ENCODE assay signal across 1 cellular context in the genomic region with DNA sequence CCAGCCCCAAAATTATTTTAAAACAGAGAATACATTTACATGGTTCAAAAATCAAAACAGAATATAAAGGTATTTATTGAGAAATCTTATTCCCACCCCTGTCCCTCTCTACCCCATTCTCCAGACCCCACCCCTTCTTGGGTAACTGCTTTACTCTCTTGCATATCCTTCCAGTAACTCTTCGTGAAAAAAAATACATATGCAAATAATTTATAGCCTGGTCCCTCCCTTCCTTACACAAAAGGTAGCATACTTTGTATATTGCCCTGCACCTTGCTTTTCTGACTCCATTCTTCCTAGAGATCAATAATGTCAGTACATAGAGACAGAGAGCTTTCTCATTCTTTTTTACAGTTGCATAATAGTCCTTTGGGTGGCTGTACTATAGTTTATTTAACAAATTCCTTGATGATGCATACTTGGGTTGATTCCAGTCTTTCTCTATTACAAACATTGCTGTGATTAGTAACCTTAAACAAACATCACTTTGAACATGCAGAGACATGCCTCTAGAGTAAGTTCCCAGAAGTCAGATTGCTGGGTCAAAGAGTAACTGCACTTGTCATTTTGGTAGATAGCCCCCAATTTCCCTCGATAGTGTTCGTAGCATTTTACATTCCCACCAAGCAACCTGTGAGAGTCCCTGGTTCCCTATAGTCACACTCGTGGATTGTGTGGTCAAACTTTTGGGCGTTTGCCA.
TF ChIP-seq lines count a peak whose summit lies in the region.

No MANE protein-coding gene starts in this region.

TF ChIP-seq in HepG2, 621 proteins besides CTCF, POLR2A, EP300 and RAD21 (continued from another document and continues in another):
- TF ChIP-seq ZBTB4 (CRISPR knock-in tag; IDR thresholded peaks at IDR 0.05; ENCODE audit: borderline replicate concordance) (no peak), KDM5A (IDR thresholded peaks at IDR 0.05; ENCODE audit: borderline replicate concordance, low read length) (no peak), ZFP36L2 (CRISPR knock-in tag; IDR thresholded peaks at IDR 0.05) (no peak), GTF3A (CRISPR knock-in tag; conservative IDR thresholded peaks at IDR 0.05) (no peak), ZNF574 (CRISPR knock-in tag; IDR thresholded peaks at IDR 0.05) (no peak), POLR2AphosphoS2 (IDR thresholded peaks at IDR 0.05; ENCODE audit: low read depth, low read length) (no peak), HNRNPH1 (optimal IDR thresholded peaks at IDR 0.05; ENCODE audit: low read depth, low read length) (no peak), ZBTB40 (IDR thresholded peaks at IDR 0.05) (no peak), ZBTB40 (CRISPR knock-in tag; IDR thresholded peaks at IDR 0.05) (no peak), BATF2 (CRISPR knock-in tag; IDR thresholded peaks at IDR 0.05) (no peak), KDM6A (CRISPR knock-in tag; IDR thresholded peaks at IDR 0.05; ENCODE audit: low read depth) (peak; percentile 65), SALL1 (CRISPR knock-in tag; IDR thresholded peaks at IDR 0.05) (peak; percentile 58; the same call in 1 of the 2 replicates), ZNF260 (CRISPR knock-in tag; IDR thresholded peaks at IDR 0.05; ENCODE audit: borderline replicate concordance, low read depth) (peak; percentile 99), ZNF335 (CRISPR knock-in tag; IDR thresholded peaks at IDR 0.05) (peak; percentile 42; the same call in 1 of the 2 replicates), ZMYM3 (CRISPR knock-in tag; IDR thresholded peaks at IDR 0.05) (peak; percentile 37; the same call in 1 of the 2 replicates), AFF4 (CRISPR knock-in tag; IDR thresholded peaks at IDR 0.05) (no peak), ZNF83 (CRISPR knock-in tag; IDR thresholded peaks at IDR 0.05; ENCODE audit: borderline replicate concordance) (no peak)
- TF ChIP-seq, protein P1, sequence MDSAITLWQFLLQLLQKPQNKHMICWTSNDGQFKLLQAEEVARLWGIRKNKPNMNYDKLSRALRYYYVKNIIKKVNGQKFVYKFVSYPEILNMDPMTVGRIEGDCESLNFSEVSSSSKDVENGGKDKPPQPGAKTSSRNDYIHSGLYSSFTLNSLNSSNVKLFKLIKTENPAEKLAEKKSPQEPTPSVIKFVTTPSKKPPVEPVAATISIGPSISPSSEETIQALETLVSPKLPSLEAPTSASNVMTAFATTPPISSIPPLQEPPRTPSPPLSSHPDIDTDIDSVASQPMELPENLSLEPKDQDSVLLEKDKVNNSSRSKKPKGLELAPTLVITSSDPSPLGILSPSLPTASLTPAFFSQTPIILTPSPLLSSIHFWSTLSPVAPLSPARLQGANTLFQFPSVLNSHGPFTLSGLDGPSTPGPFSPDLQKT (CRISPR knock-in tag; IDR thresholded peaks at IDR 0.05; ENCODE audit: borderline replicate concordance), result no peak
- TF ChIP-seq, protein P2, sequence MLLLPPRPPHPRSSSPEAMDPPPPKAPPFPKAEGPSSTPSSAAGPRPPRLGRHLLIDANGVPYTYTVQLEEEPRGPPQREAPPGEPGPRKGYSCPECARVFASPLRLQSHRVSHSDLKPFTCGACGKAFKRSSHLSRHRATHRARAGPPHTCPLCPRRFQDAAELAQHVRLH (CRISPR knock-in tag; IDR thresholded peaks at IDR 0.05; ENCODE audit: borderline replicate concordance, low read depth), result 0 out of 2 replicates have a peak, but pooled peaks have one; percentile 18
- TF ChIP-seq, protein P3, sequence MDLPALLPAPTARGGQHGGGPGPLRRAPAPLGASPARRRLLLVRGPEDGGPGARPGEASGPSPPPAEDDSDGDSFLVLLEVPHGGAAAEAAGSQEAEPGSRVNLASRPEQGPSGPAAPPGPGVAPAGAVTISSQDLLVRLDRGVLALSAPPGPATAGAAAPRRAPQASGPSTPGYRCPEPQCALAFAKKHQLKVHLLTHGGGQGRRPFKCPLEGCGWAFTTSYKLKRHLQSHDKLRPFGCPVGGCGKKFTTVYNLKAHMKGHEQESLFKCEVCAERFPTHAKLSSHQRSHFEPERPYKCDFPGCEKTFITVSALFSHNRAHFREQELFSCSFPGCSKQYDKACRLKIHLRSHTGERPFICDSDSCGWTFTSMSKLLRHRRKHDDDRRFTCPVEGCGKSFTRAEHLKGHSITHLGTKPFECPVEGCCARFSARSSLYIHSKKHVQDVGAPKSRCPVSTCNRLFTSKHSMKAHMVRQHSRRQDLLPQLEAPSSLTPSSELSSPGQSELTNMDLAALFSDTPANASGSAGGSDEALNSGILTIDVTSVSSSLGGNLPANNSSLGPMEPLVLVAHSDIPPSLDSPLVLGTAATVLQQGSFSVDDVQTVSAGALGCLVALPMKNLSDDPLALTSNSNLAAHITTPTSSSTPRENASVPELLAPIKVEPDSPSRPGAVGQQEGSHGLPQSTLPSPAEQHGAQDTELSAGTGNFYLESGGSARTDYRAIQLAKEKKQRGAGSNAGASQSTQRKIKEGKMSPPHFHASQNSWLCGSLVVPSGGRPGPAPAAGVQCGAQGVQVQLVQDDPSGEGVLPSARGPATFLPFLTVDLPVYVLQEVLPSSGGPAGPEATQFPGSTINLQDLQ (CRISPR knock-in tag; IDR thresholded peaks at IDR 0.05), result no peak
